ENCODE assay signal across 16 cellular contexts in genomic region chr3:46017720-46018119, GRCh38. TPM values are rescaled to one million over a fixed set of nuclear protein-coding genes. Genes with fewer than 3 reads are reported as not detected.
DNase-seq lines count a peak whose midpoint lies in the region; ATAC-seq and TF ChIP-seq lines count a peak whose summit lies in the region.
"Had no signal": no experiment of that assay in that cellular context is flagged by ENCODE, and none has a peak within 500 bp of the region (broad histone marks: within the 10 kb centered on the region; RNA-seq: fewer than 3 reads in every experiment).

No MANE protein-coding gene starts in this region.

- H4K91ac ChIP-seq in IMR-90 (ENCODE audit: insufficient read depth, low read depth, low read length): no peak overlapping the region

- no peaks in the 10 kb centered on the region for H3K79me2 ChIP-seq in GM23338 (replicated peaks; ENCODE audit: insufficient read depth)

- intact Hi-C loops in IMR-90 (cut with micrococcal nuclease): no loop called here

- H3K18ac ChIP-seq in IMR-90 (ENCODE audit: low read depth, low read length): no peak overlapping the region

- no peak overlapping the region for H3K23ac ChIP-seq in IMR-90 (ENCODE audit: low read depth, low read length)

- H3K27me3 ChIP-seq in IMR-90 (ENCODE audit: control insufficient read depth, insufficient read depth, low read length) (peaks cover 21% of the 10 kb centered on the region), GM23338 (ENCODE audit: insufficient read depth) (no peaks in the 10 kb centered on the region)
- H3K27me3 ChIP-seq: body of pancreas, SJSA1, suprapubic skin had no signal

- no peak overlapping the region for H2AK9ac ChIP-seq in IMR-90 (replicated peaks; ENCODE audit: low read depth, low read length, poor library complexity)

- no peak overlapping the region for H4K8ac ChIP-seq in IMR-90 (ENCODE audit: low read depth in 2 of 2, low read length in 2 of 2)

- WGBS in IMR-90 (ENCODE audit: extremely low coverage in 2 of 2, insufficient read length in 1 of 2), 2 experiments: 33% methylated on average over 1 of the region's 2 CpGs; no CpG with 5 or more reads in 1 of the 2 experiments

- POLR2A ChIA-PET in IMR-90 (lab: Charles Lee; ENCODE audit: unreplicated experiment): no interaction called here

- H3K27ac ChIP-seq in IMR-90 (ENCODE audit: insufficient read depth, low read length) (no peak overlapping the region), GM23338 (ENCODE audit: low read depth) (no peak overlapping the region)
- H3K27ac ChIP-seq: body of pancreas, SJSA1, suprapubic skin had no signal

- no peak overlapping the region for H3K4ac ChIP-seq in IMR-90 (ENCODE audit: low read depth, low read length)

- H3K27me3 Mint-ChIP-seq in GM23338 (ENCODE audit: insufficient read depth, low read depth, poor library complexity): peaks cover 12% of the 10 kb centered on the region

- H3K9me2 ChIP-seq in GM23338 (ENCODE audit: insufficient read depth): peaks cover 11% of the 10 kb centered on the region; the same call in 1 of the 2 replicates

- no peaks in the 10 kb centered on the region for H3K4me1 Mint-ChIP-seq in GM23338
- H3K4me1 Mint-ChIP-seq: IgD-negative memory B cell, nephron had no signal

- TF ChIP-seq CTCF in IMR-90 (conservative IDR thresholded peaks at IDR 0.05; ENCODE audit: low read depth, low read length): no peak
- TF ChIP-seq CTCF in choroid plexus epithelial cell (conservative IDR thresholded peaks at IDR 0.05; ENCODE audit: low read depth, low read length): no peak
- TF ChIP-seq CTCF in GM23338 (conservative IDR thresholded peaks at IDR 0.05; ENCODE audit: low read depth in 2 of 2): no peak

- DNase-seq in EL: peak; percentile 24
- no peak for DNase-seq in IMR-90
- peak; percentile 39 for DNase-seq in choroid plexus epithelial cell (ENCODE audit: low read depth)
- DNase-seq in pons (ENCODE audit: low spot score): peak; percentile 55
- DNase-seq in activated CD8-positive, alpha-beta memory T cell treated with anti-CD3 and anti-CD28 coated beads, Interleukin-2, amount 50 U/mL, for 4 hours: no peak
- no peak for DNase-seq in GM23338 (ENCODE audit: low spot score)
- DNase-seq: activated CD4-positive, alpha-beta T cell treated with anti-CD3 and anti-CD28 coated beads for 1 hour; NCI-H187; NCI-H82 had no signal

- no peaks in the 10 kb centered on the region for H3K4me1 ChIP-seq in IMR-90 (ENCODE audit: control insufficient read depth, insufficient read depth, low read length)
- H3K4me1 ChIP-seq in GM23338 (ENCODE audit: insufficient read depth): no peaks in the 10 kb centered on the region
- H3K4me1 ChIP-seq: body of pancreas, SJSA1, suprapubic skin had no signal

- no peak for TF ChIP-seq POLR2A in IMR-90 (IDR thresholded peaks at IDR 0.05; ENCODE audit: low read depth, low read length)

- dilution Hi-C loops in IMR-90 (cut with HindIII; ENCODE audit: low sequenced_read_pairs, unreplicated experiment): no loop called here

- H2AK5ac ChIP-seq in IMR-90 (ENCODE audit: low read depth, low read length): no peak overlapping the region

- H4K20me1 ChIP-seq in IMR-90 (ENCODE audit: insufficient read depth, low read length) (no peaks in the 10 kb centered on the region), GM23338 (replicated peaks; ENCODE audit: insufficient read depth) (no peaks in the 10 kb centered on the region)

- H3K27ac Mint-ChIP-seq in GM23338: no peak overlapping the region
- H3K27ac Mint-ChIP-seq: nephron had no signal

- no peak overlapping the region for H3K4me3 Mint-ChIP-seq in GM23338
- H3K4me3 Mint-ChIP-seq: IgD-negative memory B cell, nephron had no signal

- no peaks in the 10 kb centered on the region for H3K9me3 ChIP-seq in IMR-90 (ENCODE audit: control insufficient read depth, insufficient read depth, low read length)
- H3K9me3 ChIP-seq: body of pancreas, SJSA1, suprapubic skin had no signal

- CTCF ChIA-PET in IMR-90 (lab: Yijun Ruan, JAX): no interaction called here

- H2BK5ac ChIP-seq in IMR-90 (ENCODE audit: low read depth, low read length, poor library complexity, severe bottlenecking): no peak overlapping the region

- H3K56ac ChIP-seq in IMR-90 (ENCODE audit: extremely low read depth, insufficient read depth, low read length): no peak overlapping the region

- H4K5ac ChIP-seq in IMR-90 (ENCODE audit: low read depth, low read length): no peak overlapping the region

- H3K9ac ChIP-seq in IMR-90 (ENCODE audit: low read depth, low read length): no peak overlapping the region

- H3K4me2 ChIP-seq in IMR-90 (ENCODE audit: low read depth, low read length) (no peak overlapping the region), GM23338 (no peak overlapping the region)

- no peaks in the 10 kb centered on the region; the same call in 1 of the 3 replicates for H3K9me3 Mint-ChIP-seq in GM23338

- no peak overlapping the region for H2BK20ac ChIP-seq in IMR-90 (ENCODE audit: low read depth, low read length)

- TF ChIP-seq RAD21 in IMR-90 (IDR thresholded peaks at IDR 0.05; ENCODE audit: low read length): no peak

- no peak for ATAC-seq in IMR-90 (ENCODE audit: low read depth)
- no peak for ATAC-seq in HG02623 (IDR thresholded peaks at IDR 0.05; ENCODE audit: unreplicated experiment)
- ATAC-seq in GM23338: no peak
- ATAC-seq: body of pancreas had no signal

- in situ Hi-C loops in IMR-90 (cut with MboI; ENCODE audit: low sequenced_read_pairs): no loop called here

- no peak overlapping the region for H3K4me3 ChIP-seq in IMR-90 (ENCODE audit: insufficient read depth, low read depth, low read length)
- no peak overlapping the region for H3K4me3 ChIP-seq in choroid plexus epithelial cell (ENCODE audit: low read depth, low read length)
- H3K4me3 ChIP-seq in GM23338: no peak overlapping the region
- H3K4me3 ChIP-seq: body of pancreas, SJSA1, suprapubic skin had no signal

- H3K9me1 ChIP-seq in IMR-90 (ENCODE audit: insufficient read depth, low read length): no peaks in the 10 kb centered on the region; the same call in 1 of the 2 replicates

- H3F3A ChIP-seq in GM23338 (replicated peaks; ENCODE audit: low read depth): no peaks in the 10 kb centered on the region

- no TSS peak for BruUV-seq in IMR-90 (replicated peaks; lab: Mats Ljungman, UMichigan)

- no peaks in the 10 kb centered on the region for H3K36me3 Mint-ChIP-seq in GM23338 (ENCODE audit: low read depth)

- H3K79me1 ChIP-seq in IMR-90 (ENCODE audit: low read depth in 1 of 2, low read length in 2 of 2): no peaks in the 10 kb centered on the region

- no peak overlapping the region for H2BK120ac ChIP-seq in IMR-90 (ENCODE audit: low read depth, low read length)

- no peak overlapping the region for H2AFZ ChIP-seq in IMR-90 (replicated peaks; ENCODE audit: low read length, poor library complexity)
- H2AFZ ChIP-seq in GM23338: no peak overlapping the region

- no peaks in the 10 kb centered on the region for H3K36me3 ChIP-seq in IMR-90 (ENCODE audit: control insufficient read depth, insufficient read depth, low read length)
- H3K36me3 ChIP-seq in GM23338 (ENCODE audit: insufficient read depth): no peaks in the 10 kb centered on the region
- H3K36me3 ChIP-seq: SJSA1, suprapubic skin had no signal

- H2BK15ac ChIP-seq in IMR-90 (ENCODE audit: low read depth, low read length): no peak overlapping the region

- H3K14ac ChIP-seq in IMR-90 (replicated peaks; ENCODE audit: low read depth, low read length): no peak overlapping the region

TF ChIP-seq in IMR-90, 13 proteins besides CTCF, POLR2A, EP300 and RAD21:
- TF ChIP-seq FOS (IDR thresholded peaks at IDR 0.05; ENCODE audit: low read depth, low read length): no peak
- TF ChIP-seq CEBPB (IDR thresholded peaks at IDR 0.05; ENCODE audit: low read depth, low read length): peak; percentile 40; the same call in 1 of the 2 replicates
- TF ChIP-seq SMC3 (IDR thresholded peaks at IDR 0.05; ENCODE audit: low read depth, low read length): no peak
- no peak for TF ChIP-seq CHD1 (IDR thresholded peaks at IDR 0.05; ENCODE audit: low read depth, low read length)
TF ChIP-seq in IMR-90: peak in this region for 1.

TF ChIP-seq in GM23338, 12 proteins besides CTCF, POLR2A, EP300 and RAD21:
- TF ChIP-seq EZH2phosphoT487 (IDR thresholded peaks at IDR 0.05; ENCODE audit: unreplicated experiment) (no peak), ZNF114 (CRISPR knock-in tag; IDR thresholded peaks at IDR 0.05) (no peak)

RNA-seq across cellular contexts. Expression of gene XCR1, which starts 9.6 kb away (rescaled TPM):
- not detected in 2 replicates for total RNA-seq in IMR-90 (2012; rRNA removed)
- polyA plus RNA-seq in IMR-90 (2012; rRNA removed) (not detected in 2 replicates), GM23338 (2016; fragmentation: Nextera tagmentation; extraction: Ambion mirVana) (not detected in 2 replicates)
- polyA plus RNA-seq in IMR-90 (2012; cell fraction: cytosol; rRNA removed): not detected in 2 replicates
- polyA plus RNA-seq in IMR-90 (2012; cell fraction: nucleus; rRNA removed; ENCODE audit: low replicate concordance): not detected in 2 replicates
- total RNA-seq in GM23338 (2014; rRNA removed; shearing (Covaris generic)): not detected in 2 replicates
- total RNA-seq: body of pancreas, SJSA1, skeletal muscle tissue had no signal
- polyA plus RNA-seq: IgD-negative memory B cell had no signal

RNA-seq across cellular contexts. Expression of gene FYCO1, which starts 22.1 kb away (rescaled TPM):
- total RNA-seq in IMR-90 (2012; rRNA removed): 16.1 and 20.1 TPM in 2 replicates
- 12.0 and 13.7 TPM in 2 replicates for polyA plus RNA-seq in IMR-90 (2012; rRNA removed)
- polyA plus RNA-seq in IMR-90 (2012; cell fraction: cytosol; rRNA removed): 6.7 and 10.1 TPM in 2 replicates
- 6.8 and 8.8 TPM in 2 replicates for polyA plus RNA-seq in IMR-90 (2012; cell fraction: nucleus; rRNA removed; ENCODE audit: low replicate concordance)
- total RNA-seq in GM23338 (2014; rRNA removed; shearing (Covaris generic)): 17.2 and 19.1 TPM in 2 replicates
- 3.8 and 4.5 TPM in 2 replicates for polyA plus RNA-seq in GM23338 (2016; fragmentation: Nextera tagmentation; extraction: Ambion mirVana)

Comparison
In these comparisons a context has a peak if more than half of its experiments do, and no peak if none do; other contexts are left out.
1. DNase-seq: peak in EL (single experiment), choroid plexus epithelial cell (single experiment) and pons (single experiment); none in IMR-90 (single experiment), activated CD8-positive, alpha-beta memory T cell treated with anti-CD3 and anti-CD28 coated beads, Interleukin-2, amount 50 U/mL, for 4 hours (single experiment) and GM23338 (single experiment).